In the genomic region with DNA sequence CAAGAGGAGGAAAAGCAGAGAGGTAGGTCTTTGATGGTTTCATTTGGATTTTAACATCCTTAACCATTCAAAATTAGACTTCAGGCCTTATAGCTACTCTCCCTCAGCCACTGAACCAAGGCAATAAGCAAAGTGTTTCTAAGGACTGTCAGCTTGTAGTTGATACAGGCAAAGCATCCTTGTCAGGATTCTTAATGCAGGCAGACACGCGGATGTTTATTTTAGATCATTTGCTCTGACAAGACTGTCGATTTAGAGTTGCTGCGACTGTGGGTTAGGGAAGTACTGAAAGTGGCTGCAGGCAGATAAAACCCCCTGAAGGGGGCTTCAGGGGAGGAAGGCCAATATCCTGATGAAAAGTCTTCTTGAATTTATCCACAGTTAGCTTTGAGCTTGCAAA, we compare ENCODE assay signal across 24 cellular contexts. TPM values are rescaled to one million over a fixed set of nuclear protein-coding genes. Genes with fewer than 3 reads are reported as not detected.
"Had no signal": no experiment of that assay in that cellular context is flagged by ENCODE, and none has a peak within 500 bp of the region (broad histone marks: within the 10 kb centered on the region; RNA-seq: fewer than 3 reads in every experiment).

No MANE protein-coding gene starts in this region.

- H3K27ac Mint-ChIP-seq: dendritic cell treated with granulocyte-macrophage colony-stimulating factor and Interleukin-4, amounts not matched to agents 40 ng/mL and 50 ng/mL, for 4 days; effector memory CD8-positive, alpha-beta T cell; natural killer cell; stimulated activated effector memory CD8-positive, alpha-beta T cell treated with anti-CD3 and anti-CD28 coated beads, Interleukin-12 subunit alpha, Interleukin-12 subunit beta, amount 100 ng/mL, for 72 hours had no signal

- H3K4me3 Mint-ChIP-seq: dendritic cell treated with granulocyte-macrophage colony-stimulating factor and Interleukin-4, amounts not matched to agents 40 ng/mL and 50 ng/mL, for 4 days; effector memory CD8-positive, alpha-beta T cell; natural killer cell; stimulated activated effector memory CD8-positive, alpha-beta T cell treated with anti-CD3 and anti-CD28 coated beads, Interleukin-12 subunit alpha, Interleukin-12 subunit beta, amount 100 ng/mL, for 72 hours had no signal

- H3K36me3 Mint-ChIP-seq: natural killer cell; stimulated activated effector memory CD8-positive, alpha-beta T cell treated with anti-CD3 and anti-CD28 coated beads, Interleukin-12 subunit alpha, Interleukin-12 subunit beta, amount 100 ng/mL, for 72 hours had no signal

- H3K4me3 ChIP-seq: esophagus squamous epithelium, gastroesophageal sphincter, psoas muscle, right lobe of liver, tibial artery, upper lobe of right lung had no signal

- ATAC-seq: effector memory CD8-positive, alpha-beta T cell; gastroesophageal sphincter; left lobe of liver; natural killer cell; psoas muscle; right lobe of liver; stimulated activated effector memory CD8-positive, alpha-beta T cell treated with anti-CD3 and anti-CD28 coated beads, Interleukin-12 subunit alpha, Interleukin-12 subunit beta, amount 100 ng/mL, for 72 hours; stimulated activated naive CD8-positive, alpha-beta T cell treated with anti-CD3 and anti-CD28 coated beads, Interleukin-15, Interleukin-2, amounts not matched to agents 100 U/mL and 50 U/mL, for 24 hours; upper lobe of right lung had no signal

- H3K36me3 ChIP-seq: esophagus squamous epithelium, gastroesophageal sphincter, neutrophil, right lobe of liver, tibial artery, upper lobe of right lung had no signal

- H3K27me3 ChIP-seq: esophagus squamous epithelium, gastroesophageal sphincter, neutrophil, right lobe of liver, tibial artery, upper lobe of right lung had no signal

- H3K27ac ChIP-seq: esophagus squamous epithelium, gastroesophageal sphincter, neutrophil, psoas muscle, right lobe of liver, tibial artery, upper lobe of right lung had no signal

- H3K9me3 ChIP-seq: esophagus squamous epithelium, gastroesophageal sphincter, neutrophil, psoas muscle, right lobe of liver, tibial artery, upper lobe of right lung had no signal

- H3K27me3 Mint-ChIP-seq: dendritic cell treated with granulocyte-macrophage colony-stimulating factor and Interleukin-4, amounts not matched to agents 40 ng/mL and 50 ng/mL, for 4 days; effector memory CD8-positive, alpha-beta T cell had no signal

- H3K9me3 Mint-ChIP-seq: dendritic cell treated with granulocyte-macrophage colony-stimulating factor and Interleukin-4, amounts not matched to agents 40 ng/mL and 50 ng/mL, for 4 days had no signal

- H3K4me1 ChIP-seq: esophagus squamous epithelium, gastroesophageal sphincter, psoas muscle, right lobe of liver, tibial artery, upper lobe of right lung had no signal

- DNase-seq: effector memory CD8-positive, alpha-beta T cell; esophagus squamous epithelium; foreskin fibroblast; glutamatergic neuron; islet precursor cell; mammary epithelial cell; natural killer cell; psoas muscle; retina; right lobe of liver; stimulated activated CD4-positive, alpha-beta T cell treated with anti-CD3 and anti-CD28 coated beads, Interleukin-4, amount 100 ng/mL, for 1 hour; stimulated activated CD8-positive, alpha-beta memory T cell treated with anti-CD3 and anti-CD28 coated beads, Interleukin-4, amount 100 ng/mL, for 48 hours; stimulated activated naive CD8-positive, alpha-beta T cell treated with anti-CD3 and anti-CD28 coated beads, Interleukin-15, Interleukin-2, amounts not matched to agents 100 U/mL and 50 U/mL, for 24 hours; tibial artery; upper lobe of right lung had no signal

- H3K4me1 Mint-ChIP-seq: natural killer cell; stimulated activated effector memory CD8-positive, alpha-beta T cell treated with anti-CD3 and anti-CD28 coated beads, Interleukin-12 subunit alpha, Interleukin-12 subunit beta, amount 100 ng/mL, for 72 hours had no signal

RNA-seq across cellular contexts. Expression of gene CDH20, which starts 46.6 kb away (rescaled TPM):
- total RNA-seq: epithelial cell of proximal tubule, left lobe of liver, mammary epithelial cell, mucosa of gallbladder, myocyte, osteoblast, right lobe of liver had no signal
- polyA plus RNA-seq: mammary epithelial cell had no signal
